1 cellular context compared by ENCODE assay signal in genomic region chr1:28510350-28511223, GRCh38.
TF ChIP-seq lines count a peak whose summit lies in the region.

No MANE protein-coding gene starts in this region.

TF ChIP-seq in HepG2, 621 proteins besides CTCF, POLR2A, EP300 and RAD21 (continued from another document):
- TF ChIP-seq CHCHD3 (CRISPR knock-in tag; IDR thresholded peaks at IDR 0.05): peak; percentile 25; the same call in 1 of the 2 replicates
- peak; percentile 98 for TF ChIP-seq AGO2 (optimal IDR thresholded peaks at IDR 0.05; ENCODE audit: low read depth, low read length)
- 0 out of 2 replicates have a peak, but pooled peaks have one; percentile 1 for TF ChIP-seq USF2 (IDR thresholded peaks at IDR 0.05; ENCODE audit: low read depth, low read length)
- no peak for TF ChIP-seq USF2 (CRISPR knock-in tag; IDR thresholded peaks at IDR 0.05; ENCODE audit: borderline replicate concordance)
- peak; percentile 10; the same call in 1 of the 2 replicates for TF ChIP-seq UBTF (CRISPR knock-in tag; IDR thresholded peaks at IDR 0.05)
- peak; percentile 47 for TF ChIP-seq RBM39 (IDR thresholded peaks at IDR 0.05; ENCODE audit: low read depth, low read length, poor library complexity, severe bottlenecking)
- TF ChIP-seq ZNF33B (CRISPR knock-in tag; IDR thresholded peaks at IDR 0.05): 0 out of 2 replicates have a peak, but pooled peaks have one; percentile 69
- no peak for TF ChIP-seq U2AF1 (optimal IDR thresholded peaks at IDR 0.05; ENCODE audit: low read depth, low read length)
- no peak for TF ChIP-seq NONO (IDR thresholded peaks at IDR 0.05)
- TF ChIP-seq NONO (CRISPR knock-in tag; conservative IDR thresholded peaks at IDR 0.05): 0 out of 2 replicates have a peak, but pooled peaks have one; percentile 19
- no peak; the same call in 1 of the 2 replicates for TF ChIP-seq FOXA3 (CRISPR knock-in tag; IDR thresholded peaks at IDR 0.05)
- TF ChIP-seq NR2F1 (CRISPR knock-in tag; IDR thresholded peaks at IDR 0.05): peak in 1 of 2 experiments; percentile 51; a peak in 1 of 4 replicates
- peak; percentile 44; the same call in 1 of the 2 replicates for TF ChIP-seq DR1 (CRISPR knock-in tag; IDR thresholded peaks at IDR 0.05)
- no peak for TF ChIP-seq ZNF691 (CRISPR knock-in tag; IDR thresholded peaks at IDR 0.05; ENCODE audit: borderline replicate concordance, low read depth)
- TF ChIP-seq ZNF740 (CRISPR knock-in tag; IDR thresholded peaks at IDR 0.05): no peak
- TF ChIP-seq FOXC1 (CRISPR knock-in tag; IDR thresholded peaks at IDR 0.05; ENCODE audit: borderline replicate concordance): no peak
- TF ChIP-seq ZC3H4 (CRISPR knock-in tag; IDR thresholded peaks at IDR 0.05; ENCODE audit: borderline replicate concordance): peak; percentile 85
TF ChIP-seq in HepG2: peak in this region for 81.
